1 cellular context compared by ENCODE assay signal in genomic region chr1:185337221-185337620, GRCh38.
TF ChIP-seq lines count a peak whose summit lies in the region.

No MANE protein-coding gene starts in this region.

TF ChIP-seq in K562, 482 proteins besides CTCF, POLR2A, EP300 and RAD21 (continued from another document):
- no peak for TF ChIP-seq SMARCE1 (IDR thresholded peaks at IDR 0.05)
- no peak for TF ChIP-seq ZNF253 (CRISPR knock-in tag; conservative IDR thresholded peaks at IDR 0.05)
- TF ChIP-seq, protein P1, sequence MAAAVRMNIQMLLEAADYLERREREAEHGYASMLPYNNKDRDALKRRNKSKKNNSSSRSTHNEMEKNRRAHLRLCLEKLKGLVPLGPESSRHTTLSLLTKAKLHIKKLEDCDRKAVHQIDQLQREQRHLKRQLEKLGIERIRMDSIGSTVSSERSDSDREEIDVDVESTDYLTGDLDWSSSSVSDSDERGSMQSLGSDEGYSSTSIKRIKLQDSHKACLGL (CRISPR knock-in tag; IDR thresholded peaks at IDR 0.05; ENCODE audit: borderline replicate concordance, poor library complexity, severe bottlenecking) = no peak
- TF ChIP-seq CHD7 (IDR thresholded peaks at IDR 0.05; ENCODE audit: low read depth, low read length) = no peak
- TF ChIP-seq PCBP2 (IDR thresholded peaks at IDR 0.05; ENCODE audit: low read depth, low read length, poor library complexity, severe bottlenecking) = no peak
- TF ChIP-seq RBM15 (IDR thresholded peaks at IDR 0.05; ENCODE audit: insufficient read depth, low read length) = no peak
- TF ChIP-seq ZNF224 (CRISPR knock-in tag; IDR thresholded peaks at IDR 0.05) = no peak
- TF ChIP-seq SLC30A9 (CRISPR knock-in tag; IDR thresholded peaks at IDR 0.05) = no peak
- TF ChIP-seq CEBPG (CRISPR knock-in tag; IDR thresholded peaks at IDR 0.05) = no peak
- TF ChIP-seq CEBPG (tag; conservative IDR thresholded peaks at IDR 0.05 in 1 of 2, IDR thresholded peaks at IDR 0.05 in 1 of 2) = no peak
- TF ChIP-seq PTBP1 (IDR thresholded peaks at IDR 0.05; ENCODE audit: low read depth, low read length) = no peak
- TF ChIP-seq CC2D1A (IDR thresholded peaks at IDR 0.05) = no peak
- TF ChIP-seq LEF1 (IDR thresholded peaks at IDR 0.05) = no peak
